Comparison of ENCODE assay signal across 8 cellular contexts in the genomic region with DNA sequence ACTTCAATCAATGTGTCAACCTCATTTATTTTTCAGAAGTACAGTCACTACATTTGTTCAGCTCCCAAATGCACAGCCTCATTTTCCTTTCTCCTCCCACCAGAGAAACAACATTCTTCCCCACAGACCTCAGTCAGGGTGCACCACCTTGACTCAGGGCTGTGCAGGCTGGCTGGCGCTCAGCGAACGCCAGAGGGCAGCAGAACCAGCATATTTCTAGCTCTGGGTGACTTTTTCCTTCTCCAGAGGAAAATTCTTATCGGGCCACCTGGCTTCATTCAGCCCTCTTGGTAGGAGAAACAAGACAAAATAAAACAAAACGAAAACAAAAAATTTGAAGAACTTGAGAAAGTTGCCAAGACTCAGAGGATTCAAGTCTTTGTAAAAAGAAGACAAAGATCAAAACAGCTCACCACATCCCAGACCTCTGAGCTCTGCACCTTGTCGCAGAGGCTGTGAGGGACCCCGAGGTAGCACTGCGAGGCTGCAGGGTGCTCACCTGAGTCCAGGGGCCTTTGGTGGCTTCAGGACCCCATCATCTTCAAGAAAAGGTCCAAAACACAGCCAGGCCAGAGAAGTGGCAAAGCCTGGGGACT. TPM values are rescaled to one million over a fixed set of nuclear protein-coding genes. Genes with fewer than 3 reads are reported as not detected.
DNase-seq lines count a peak whose midpoint lies in the region; ATAC-seq, FAIRE-seq and TF ChIP-seq lines count a peak whose summit lies in the region.

No MANE protein-coding gene starts in this region.

- TF ChIP-seq CTCF in AG04450 (IDR thresholded peaks at IDR 0.05; ENCODE audit: low read depth, low read length) (peak; percentile 36), kidney (IDR thresholded peaks at IDR 0.05; ENCODE audit: borderline replicate concordance, extremely low read depth, insufficient read depth) (peak; percentile 84)

- POLR2A ChIA-PET in AG04450 (lab: Yijun Ruan, JAX) = no interaction called here

- intact Hi-C loops in kidney (cut with DNase I) = loop anchor here (10.0 kb wide), 1 partner anchor 661 kb away; no protein-coding TSS in a partner anchor

- peak; percentile 17 for FAIRE-seq in GM12892 (lab: Jason Lieb, UNC)
- no peak for FAIRE-seq in kidney (lab: Jason Lieb, UNC)

- H3K9me3 ChIP-seq in AG04450 (ENCODE audit: control insufficient read depth, insufficient read depth, low read length) (peaks cover 30% of the 10 kb centered on the region), kidney (ENCODE audit: control insufficient read depth in 1 of 2, low read length in 2 of 2) (no peaks in the 10 kb centered on the region)

- no peak for ATAC-seq in HG03520 (IDR thresholded peaks at IDR 0.05; ENCODE audit: unreplicated experiment)

- no peak for TF ChIP-seq POLR2A in GM12892 (IDR thresholded peaks at IDR 0.05; ENCODE audit: low read depth, low read length)

- peaks cover 0 to 2% of the 10 kb centered on the region in 2 donors for H3K36me3 ChIP-seq in kidney (ENCODE audit: control insufficient read depth in 1 of 2, insufficient read depth in 2 of 2, low read length in 2 of 2)

- CTCF ChIA-PET in AG04450 (lab: Charles Lee) = interaction anchor here (2.2 kb wide), 1 partner anchor 665 kb away, joined by 24 read pairs; no protein-coding TSS in a partner anchor

- H3K9ac ChIP-seq in kidney (ENCODE audit: low read length in 2 of 2) = no peak overlapping the region

- H3K27me3 ChIP-seq in AG04450 (ENCODE audit: control insufficient read depth, insufficient read depth, low read length) = no peaks in the 10 kb centered on the region

- H3K4me3 ChIP-seq in AG04450 (ENCODE audit: low read depth, low read length) (no peak overlapping the region), kidney (ENCODE audit: low read length in 2 of 2) (no peak overlapping the region)

- H3K4me1 ChIP-seq in kidney (ENCODE audit: control insufficient read depth in 1 of 2, insufficient read depth in 1 of 2, low read depth in 1 of 2, low read length in 2 of 2) = peaks cover 5 to 11% of the 10 kb centered on the region in 2 donors

- H3K27ac ChIP-seq in AG04450 (ENCODE audit: low read depth, low read length) (no peak overlapping the region), kidney (ENCODE audit: low read depth in 2 of 2, low read length in 2 of 2) (no peak overlapping the region)

- DNase-seq in AG04450 (ENCODE audit: low read depth, low spot score) = no peak
- DNase-seq in GM12892 (ENCODE audit: insufficient read length) = peak; percentile 26
- DNase-seq in NCI-H1105 treated with DMSO at 0.1 percent for 48 hours (lab: John Stamatoyannopoulos, UW) = peak; percentile 71
- peak; percentile 40 for DNase-seq in SW480 (ENCODE audit: low spot score)
- peak; percentile 59 to 68 for DNase-seq in T47D (ENCODE audit: low read depth in 1 of 2, low spot score in 1 of 2)
- no peak for DNase-seq in kidney
- DNase-seq in stimulated activated CD8-positive, alpha-beta memory T cell treated with anti-CD3 and anti-CD28 coated beads, Interleukin-12 subunit alpha, Interleukin-12 subunit beta, amount 100 ng/mL, for 1 hour (ENCODE audit: low read depth) = peak; percentile 15

- in situ Hi-C loops in T47D (cut with HindIII; ENCODE audit: low pct_unique_long_range_greater_than_20kb, low sequenced_read_pairs) = no loop called here

RNA-seq across cellular contexts. Expression of a gene that starts 33.7 kb away (rescaled TPM):
- polyA plus RNA-seq in AG04450 (2011; rRNA removed) (not detected in 2 replicates), kidney (ENCODE audit: insufficient read depth, low read depth, low replicate concordance) (193 TPM)
- not detected in 2 replicates for polyA minus RNA-seq in AG04450 (2011; rRNA and poly(A)+ RNA removed)
- 0.38 TPM for polyA plus RNA-seq in GM12892 (2012; ENCODE audit: missing spikeins)
- total RNA-seq in kidney = 8.7 TPM

Comparison
In these comparisons a context has a peak if more than half of its experiments do, and no peak if none do; other contexts are left out.
1. DNase-seq: peak in GM12892 (single experiment), NCI-H1105 treated with DMSO at 0.1 percent for 48 hours (single experiment), SW480 (single experiment), T47D (2 of 2) and stimulated activated CD8-positive, alpha-beta memory T cell treated with anti-CD3 and anti-CD28 coated beads, Interleukin-12 subunit alpha, Interleukin-12 subunit beta, amount 100 ng/mL, for 1 hour (single experiment); none in AG04450 (single experiment) and kidney (single experiment).
2. RNA of a gene that starts 33.7 kb away (polyA plus RNA-seq): 193 TPM in kidney (single experiment); not detected in AG04450; every median in the first group is over 100 times any median in the second.